In the genomic region with DNA sequence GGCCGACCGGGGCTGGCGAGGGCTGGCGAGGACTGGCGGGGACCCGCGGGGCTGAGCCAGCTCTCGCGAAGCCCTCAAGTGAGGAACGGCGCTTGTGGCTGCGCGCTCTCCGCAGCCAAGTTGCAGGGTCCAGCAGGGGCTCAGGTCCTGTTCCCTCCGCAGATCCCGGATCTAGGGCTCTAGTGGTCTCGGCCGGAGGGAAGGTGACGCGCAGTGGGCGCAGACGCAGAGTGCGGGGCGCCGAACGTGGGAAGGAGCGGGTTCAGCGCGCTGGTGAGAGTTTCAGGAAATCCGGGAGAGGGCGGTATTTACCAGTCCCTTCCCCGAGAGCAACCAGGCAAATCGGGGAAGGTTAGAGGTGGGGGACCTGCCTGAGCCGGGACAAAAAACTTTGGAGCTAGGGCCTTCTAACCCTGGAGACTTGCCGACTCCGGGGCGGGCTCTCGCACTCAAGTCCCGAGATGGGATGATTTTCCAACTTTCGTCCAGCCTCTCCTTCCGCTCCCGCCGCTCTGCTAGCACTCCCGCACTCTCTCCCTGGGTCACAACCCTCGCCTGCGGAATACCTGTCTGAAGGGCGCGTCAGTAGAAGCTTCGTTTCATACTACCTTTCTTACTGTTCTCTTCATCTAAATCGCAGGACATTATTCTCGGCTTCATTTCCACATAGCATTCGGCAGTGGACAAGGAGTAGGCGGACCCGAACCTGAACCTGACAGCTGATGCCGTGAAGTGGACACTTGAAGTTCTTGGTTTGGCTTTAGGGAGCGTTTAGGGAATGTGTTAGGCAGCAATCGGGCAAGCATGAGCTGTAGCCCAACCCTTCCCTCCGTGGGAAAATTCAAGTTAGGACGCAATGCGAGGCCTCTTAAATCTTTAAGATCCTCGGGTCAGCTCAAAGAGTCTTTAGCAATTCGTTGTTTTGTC, we compare ENCODE assay signal across 1 cellular context.
A peak's percentile ranks its signal among the peaks of the same experiment; 100 is the strongest.
TF ChIP-seq lines count a peak whose summit lies in the region.

No MANE protein-coding gene starts in this region.

TF ChIP-seq in HepG2, 621 proteins besides CTCF, POLR2A, EP300 and RAD21 (continued from another document and continues in another):
- no peak for TF ChIP-seq MAZ (IDR thresholded peaks at IDR 0.05; ENCODE audit: borderline replicate concordance, low read depth, low read length)
- peak; percentile 75 for TF ChIP-seq MAZ (CRISPR knock-in tag; IDR thresholded peaks at IDR 0.05; ENCODE audit: low read depth)
- TF ChIP-seq, protein P1, sequence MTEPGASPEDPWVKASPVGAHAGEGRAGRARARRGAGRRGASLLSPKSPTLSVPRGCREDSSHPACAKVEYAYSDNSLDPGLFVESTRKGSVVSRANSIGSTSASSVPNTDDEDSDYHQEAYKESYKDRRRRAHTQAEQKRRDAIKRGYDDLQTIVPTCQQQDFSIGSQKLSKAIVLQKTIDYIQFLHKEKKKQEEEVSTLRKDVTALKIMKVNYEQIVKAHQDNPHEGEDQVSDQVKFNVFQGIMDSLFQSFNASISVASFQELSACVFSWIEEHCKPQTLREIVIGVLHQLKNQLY (CRISPR knock-in tag; IDR thresholded peaks at IDR 0.05) = no peak
- TF ChIP-seq TCF7L2 (IDR thresholded peaks at IDR 0.05; ENCODE audit: low read depth, low read length) = no peak
- no peak for TF ChIP-seq SMAD9 (CRISPR knock-in tag; IDR thresholded peaks at IDR 0.05)
- no peak for TF ChIP-seq NFATC3 (CRISPR knock-in tag; IDR thresholded peaks at IDR 0.05)
- no peak for TF ChIP-seq IKZF1 (IDR thresholded peaks at IDR 0.05)
- no peak; the same call in 1 of the 2 replicates for TF ChIP-seq ZNF678 (CRISPR knock-in tag; IDR thresholded peaks at IDR 0.05)
- TF ChIP-seq ZNF530 (CRISPR knock-in tag; IDR thresholded peaks at IDR 0.05; ENCODE audit: low read depth) = no peak
- TF ChIP-seq ETV6 (CRISPR knock-in tag; conservative IDR thresholded peaks at IDR 0.05) = no peak
- TF ChIP-seq RAD51 (IDR thresholded peaks at IDR 0.05; ENCODE audit: borderline replicate concordance) = no peak
- TF ChIP-seq ERF (CRISPR knock-in tag; IDR thresholded peaks at IDR 0.05) = no peak
- peak; percentile 52; the same call in 1 of the 2 replicates for TF ChIP-seq RXRA (CRISPR knock-in tag; IDR thresholded peaks at IDR 0.05)
- no peak for TF ChIP-seq AHR (CRISPR knock-in tag; IDR thresholded peaks at IDR 0.05)
- TF ChIP-seq U2AF1 (optimal IDR thresholded peaks at IDR 0.05; ENCODE audit: low read depth, low read length) = no peak
- TF ChIP-seq, protein P2, sequence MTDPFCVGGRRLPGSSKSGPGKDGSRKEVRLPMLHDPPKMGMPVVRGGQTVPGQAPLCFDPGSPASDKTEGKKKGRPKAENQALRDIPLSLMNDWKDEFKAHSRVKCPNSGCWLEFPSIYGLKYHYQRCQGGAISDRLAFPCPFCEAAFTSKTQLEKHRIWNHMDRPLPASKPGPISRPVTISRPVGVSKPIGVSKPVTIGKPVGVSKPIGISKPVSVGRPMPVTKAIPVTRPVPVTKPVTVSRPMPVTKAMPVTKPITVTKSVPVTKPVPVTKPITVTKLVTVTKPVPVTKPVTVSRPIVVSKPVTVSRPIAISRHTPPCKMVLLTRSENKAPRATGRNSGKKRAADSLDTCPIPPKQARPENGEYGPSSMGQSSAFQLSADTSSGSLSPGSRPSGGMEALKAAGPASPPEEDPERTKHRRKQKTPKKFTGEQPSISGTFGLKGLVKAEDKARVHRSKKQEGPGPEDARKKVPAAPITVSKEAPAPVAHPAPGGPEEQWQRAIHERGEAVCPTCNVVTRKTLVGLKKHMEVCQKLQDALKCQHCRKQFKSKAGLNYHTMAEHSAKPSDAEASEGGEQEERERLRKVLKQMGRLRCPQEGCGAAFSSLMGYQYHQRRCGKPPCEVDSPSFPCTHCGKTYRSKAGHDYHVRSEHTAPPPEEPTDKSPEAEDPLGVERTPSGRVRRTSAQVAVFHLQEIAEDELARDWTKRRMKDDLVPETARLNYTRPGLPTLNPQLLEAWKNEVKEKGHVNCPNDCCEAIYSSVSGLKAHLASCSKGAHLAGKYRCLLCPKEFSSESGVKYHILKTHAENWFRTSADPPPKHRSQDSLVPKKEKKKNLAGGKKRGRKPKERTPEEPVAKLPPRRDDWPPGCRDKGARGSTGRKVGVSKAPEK (CRISPR knock-in tag; IDR thresholded peaks at IDR 0.05; ENCODE audit: borderline replicate concordance) = peak; percentile 91; the same call in 1 of the 2 replicates
- TF ChIP-seq ZSCAN21 (CRISPR knock-in tag; IDR thresholded peaks at IDR 0.05; ENCODE audit: borderline replicate concordance) = no peak
- no peak for TF ChIP-seq ZNF75D (CRISPR knock-in tag; IDR thresholded peaks at IDR 0.05; ENCODE audit: borderline replicate concordance)
- no peak for TF ChIP-seq RBM22 (optimal IDR thresholded peaks at IDR 0.05; ENCODE audit: low read length)
- no peak for TF ChIP-seq SOX13 (IDR thresholded peaks at IDR 0.05)
- no peak for TF ChIP-seq SOX13 (CRISPR knock-in tag; conservative IDR thresholded peaks at IDR 0.05 in 1 of 2, IDR thresholded peaks at IDR 0.05 in 1 of 2)
- TF ChIP-seq ZNF558 (CRISPR knock-in tag; IDR thresholded peaks at IDR 0.05; ENCODE audit: borderline replicate concordance) = peak; percentile 83
- TF ChIP-seq RARG (CRISPR knock-in tag; IDR thresholded peaks at IDR 0.05; ENCODE audit: low read depth) = no peak
- TF ChIP-seq, protein P3, sequence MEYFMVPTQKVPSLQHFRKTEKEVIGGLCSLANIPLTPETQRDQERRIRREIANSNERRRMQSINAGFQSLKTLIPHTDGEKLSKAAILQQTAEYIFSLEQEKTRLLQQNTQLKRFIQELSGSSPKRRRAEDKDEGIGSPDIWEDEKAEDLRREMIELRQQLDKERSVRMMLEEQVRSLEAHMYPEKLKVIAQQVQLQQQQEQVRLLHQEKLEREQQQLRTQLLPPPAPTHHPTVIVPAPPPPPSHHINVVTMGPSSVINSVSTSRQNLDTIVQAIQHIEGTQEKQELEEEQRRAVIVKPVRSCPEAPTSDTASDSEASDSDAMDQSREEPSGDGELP (IDR thresholded peaks at IDR 0.05; ENCODE audit: borderline replicate concordance, low read depth) = no peak
- TF ChIP-seq, protein P4, sequence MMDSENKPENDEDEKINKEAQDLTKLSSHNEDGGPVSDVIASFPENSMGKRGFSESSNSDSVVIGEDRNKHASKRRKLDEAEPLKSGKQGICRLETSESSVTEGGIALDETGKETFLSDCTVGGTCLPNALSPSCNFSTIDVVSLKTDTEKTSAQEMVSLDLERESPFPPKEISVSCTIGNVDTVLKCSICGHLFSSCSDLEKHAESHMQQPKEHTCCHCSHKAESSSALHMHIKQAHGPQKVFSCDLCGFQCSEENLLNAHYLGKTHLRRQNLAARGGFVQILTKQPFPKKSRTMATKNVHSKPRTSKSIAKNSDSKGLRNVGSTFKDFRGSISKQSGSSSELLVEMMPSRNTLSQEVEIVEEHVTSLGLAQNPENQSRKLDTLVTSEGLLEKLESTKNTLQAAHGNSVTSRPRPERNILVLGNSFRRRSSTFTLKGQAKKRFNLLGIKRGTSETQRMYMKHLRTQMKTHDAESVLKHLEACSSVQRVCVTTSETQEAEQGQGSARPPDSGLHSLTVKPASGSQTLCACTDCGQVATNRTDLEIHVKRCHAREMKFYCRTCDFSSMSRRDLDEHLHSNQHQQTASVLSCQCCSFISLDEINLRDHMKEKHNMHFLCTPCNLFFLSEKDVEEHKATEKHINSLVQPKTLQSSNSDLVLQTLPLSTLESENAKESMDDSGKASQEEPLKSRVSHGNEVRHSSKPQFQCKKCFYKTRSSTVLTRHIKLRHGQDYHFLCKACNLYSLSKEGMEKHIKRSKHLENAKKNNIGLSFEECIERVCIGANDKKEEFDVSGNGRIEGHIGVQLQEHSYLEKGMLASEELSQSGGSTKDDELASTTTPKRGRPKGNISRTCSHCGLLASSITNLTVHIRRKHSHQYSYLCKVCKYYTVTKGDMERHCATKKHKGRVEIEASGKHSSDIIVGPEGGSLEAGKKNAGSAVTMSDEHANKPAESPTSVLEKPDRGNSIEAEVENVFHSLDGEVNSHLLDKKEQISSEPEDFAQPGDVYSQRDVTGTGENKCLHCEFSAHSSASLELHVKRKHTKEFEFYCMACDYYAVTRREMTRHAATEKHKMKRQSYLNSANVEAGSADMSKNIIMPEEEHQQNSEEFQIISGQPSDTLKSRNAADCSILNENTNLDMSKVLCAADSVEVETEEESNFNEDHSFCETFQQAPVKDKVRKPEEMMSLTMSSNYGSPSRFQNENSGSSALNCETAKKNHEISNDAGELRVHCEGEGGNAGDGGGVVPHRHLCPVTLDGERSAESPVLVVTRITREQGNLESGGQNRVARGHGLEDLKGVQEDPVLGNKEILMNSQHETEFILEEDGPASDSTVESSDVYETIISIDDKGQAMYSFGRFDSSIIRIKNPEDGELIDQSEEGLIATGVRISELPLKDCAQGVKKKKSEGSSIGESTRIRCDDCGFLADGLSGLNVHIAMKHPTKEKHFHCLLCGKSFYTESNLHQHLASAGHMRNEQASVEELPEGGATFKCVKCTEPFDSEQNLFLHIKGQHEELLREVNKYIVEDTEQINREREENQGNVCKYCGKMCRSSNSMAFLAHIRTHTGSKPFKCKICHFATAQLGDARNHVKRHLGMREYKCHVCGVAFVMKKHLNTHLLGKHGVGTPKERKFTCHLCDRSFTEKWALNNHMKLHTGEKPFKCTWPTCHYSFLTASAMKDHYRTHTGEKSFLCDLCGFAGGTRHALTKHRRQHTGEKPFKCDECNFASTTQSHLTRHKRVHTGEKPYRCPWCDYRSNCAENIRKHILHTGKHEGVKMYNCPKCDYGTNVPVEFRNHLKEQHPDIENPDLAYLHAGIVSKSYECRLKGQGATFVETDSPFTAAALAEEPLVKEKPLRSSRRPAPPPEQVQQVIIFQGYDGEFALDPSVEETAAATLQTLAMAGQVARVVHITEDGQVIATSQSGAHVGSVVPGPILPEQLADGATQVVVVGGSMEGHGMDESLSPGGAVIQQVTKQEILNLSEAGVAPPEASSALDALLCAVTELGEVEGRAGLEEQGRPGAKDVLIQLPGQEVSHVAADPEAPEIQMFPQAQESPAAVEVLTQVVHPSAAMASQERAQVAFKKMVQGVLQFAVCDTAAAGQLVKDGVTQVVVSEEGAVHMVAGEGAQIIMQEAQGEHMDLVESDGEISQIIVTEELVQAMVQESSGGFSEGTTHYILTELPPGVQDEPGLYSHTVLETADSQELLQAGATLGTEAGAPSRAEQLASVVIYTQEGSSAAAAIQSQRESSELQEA (CRISPR knock-in tag; IDR thresholded peaks at IDR 0.05; ENCODE audit: not compliant biosample characterization) = no peak
- TF ChIP-seq ZNF674 (CRISPR knock-in tag; IDR thresholded peaks at IDR 0.05; ENCODE audit: low read depth) = no peak
- peak; percentile 25; the same call in 1 of the 2 replicates for TF ChIP-seq ZNF556 (CRISPR knock-in tag; IDR thresholded peaks at IDR 0.05; ENCODE audit: borderline replicate concordance)
- TF ChIP-seq ZMAT3 (CRISPR knock-in tag; conservative IDR thresholded peaks at IDR 0.05) = peak; percentile 59; the same call in 1 of the 2 replicates
- no peak for TF ChIP-seq JDP2 (CRISPR knock-in tag; IDR thresholded peaks at IDR 0.05; ENCODE audit: borderline replicate concordance)
- TF ChIP-seq ZNF343 (CRISPR knock-in tag; IDR thresholded peaks at IDR 0.05) = no peak; the same call in 1 of the 2 replicates
- no peak for TF ChIP-seq SOX5 (CRISPR knock-in tag; IDR thresholded peaks at IDR 0.05; ENCODE audit: borderline replicate concordance)
- TF ChIP-seq ZNF205 (CRISPR knock-in tag; IDR thresholded peaks at IDR 0.05) = peak; percentile 62; the same call in 1 of the 2 replicates
- TF ChIP-seq CHD2 (IDR thresholded peaks at IDR 0.05; ENCODE audit: low read depth, low read length) = peak; percentile 15; the same call in 1 of the 2 replicates
- TF ChIP-seq PHF8 (CRISPR knock-in tag; IDR thresholded peaks at IDR 0.05) = no peak; the same call in 1 of the 2 replicates
- TF ChIP-seq, protein P5, sequence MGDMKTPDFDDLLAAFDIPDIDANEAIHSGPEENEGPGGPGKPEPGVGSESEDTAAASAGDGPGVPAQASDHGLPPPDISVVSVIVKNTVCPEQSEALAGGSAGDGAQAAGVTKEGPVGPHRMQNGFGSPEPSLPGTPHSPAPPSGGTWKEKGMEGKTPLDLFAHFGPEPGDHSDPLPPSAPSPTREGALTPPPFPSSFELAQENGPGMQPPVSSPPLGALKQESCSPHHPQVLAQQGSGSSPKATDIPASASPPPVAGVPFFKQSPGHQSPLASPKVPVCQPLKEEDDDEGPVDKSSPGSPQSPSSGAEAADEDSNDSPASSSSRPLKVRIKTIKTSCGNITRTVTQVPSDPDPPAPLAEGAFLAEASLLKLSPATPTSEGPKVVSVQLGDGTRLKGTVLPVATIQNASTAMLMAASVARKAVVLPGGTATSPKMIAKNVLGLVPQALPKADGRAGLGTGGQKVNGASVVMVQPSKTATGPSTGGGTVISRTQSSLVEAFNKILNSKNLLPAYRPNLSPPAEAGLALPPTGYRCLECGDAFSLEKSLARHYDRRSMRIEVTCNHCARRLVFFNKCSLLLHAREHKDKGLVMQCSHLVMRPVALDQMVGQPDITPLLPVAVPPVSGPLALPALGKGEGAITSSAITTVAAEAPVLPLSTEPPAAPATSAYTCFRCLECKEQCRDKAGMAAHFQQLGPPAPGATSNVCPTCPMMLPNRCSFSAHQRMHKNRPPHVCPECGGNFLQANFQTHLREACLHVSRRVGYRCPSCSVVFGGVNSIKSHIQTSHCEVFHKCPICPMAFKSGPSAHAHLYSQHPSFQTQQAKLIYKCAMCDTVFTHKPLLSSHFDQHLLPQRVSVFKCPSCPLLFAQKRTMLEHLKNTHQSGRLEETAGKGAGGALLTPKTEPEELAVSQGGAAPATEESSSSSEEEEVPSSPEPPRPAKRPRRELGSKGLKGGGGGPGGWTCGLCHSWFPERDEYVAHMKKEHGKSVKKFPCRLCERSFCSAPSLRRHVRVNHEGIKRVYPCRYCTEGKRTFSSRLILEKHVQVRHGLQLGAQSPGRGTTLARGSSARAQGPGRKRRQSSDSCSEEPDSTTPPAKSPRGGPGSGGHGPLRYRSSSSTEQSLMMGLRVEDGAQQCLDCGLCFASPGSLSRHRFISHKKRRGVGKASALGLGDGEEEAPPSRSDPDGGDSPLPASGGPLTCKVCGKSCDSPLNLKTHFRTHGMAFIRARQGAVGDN (CRISPR knock-in tag; IDR thresholded peaks at IDR 0.05) = peak; percentile 79
- no peak for TF ChIP-seq MYNN (CRISPR knock-in tag; IDR thresholded peaks at IDR 0.05; ENCODE audit: low read depth)
- no peak for TF ChIP-seq ZBTB42 (CRISPR knock-in tag; IDR thresholded peaks at IDR 0.05)
